ENCODE assay signal across 15 cellular contexts in genomic region chr16:70611224-70611598, GRCh38. TPM values are rescaled to one million over a fixed set of nuclear protein-coding genes. Genes with fewer than 3 reads are reported as not detected.
A peak's percentile ranks its signal among the peaks of the same experiment; 100 is the strongest.
DNase-seq lines count a peak whose midpoint lies in the region; ATAC-seq, FAIRE-seq and TF ChIP-seq lines count a peak whose summit lies in the region.
"Had no signal": no experiment of that assay in that cellular context is flagged by ENCODE, and none has a peak within 500 bp of the region (broad histone marks: within the 10 kb centered on the region; RNA-seq: fewer than 3 reads in every experiment).

No MANE protein-coding gene starts in this region.

- peak; percentile 74 for DNase-seq in H9
- peak; percentile 38 to 75 for DNase-seq in H1 (ENCODE audit: low read depth in 1 of 2, low spot score in 2 of 2)
- DNase-seq in kidney: no peak
- no peak for DNase-seq in activated naive CD4-positive, alpha-beta T cell treated with anti-CD3 and anti-CD28 coated beads, Interleukin-2, amount 10 ng/mL, durations not matched to agents 7 days and 5 days
- no peak for DNase-seq in right cardiac atrium
- DNase-seq in central memory CD4-positive, alpha-beta T cell: no peak
- DNase-seq: ACHN; CD4-positive, CD25-positive, alpha-beta regulatory T cell; DMS53; GF-D8 had no signal

- H3K4me3 Mint-ChIP-seq in H9: no peak overlapping the region
- no peak overlapping the region for H3K4me3 Mint-ChIP-seq in activated naive CD4-positive, alpha-beta T cell treated with anti-CD3 and anti-CD28 coated beads, Interleukin-2, amount 10 ng/mL, durations not matched to agents 7 days and 5 days
- H3K4me3 Mint-ChIP-seq: CD4-positive, CD25-positive, alpha-beta regulatory T cell had no signal

- H3K4me3 ChIP-seq in H1 (ENCODE audit: extremely low read depth in 1 of 4, insufficient read depth in 2 of 4, low read depth in 3 of 4, low read length in 4 of 4): no peak overlapping the region
- H3K4me3 ChIP-seq in kidney (ENCODE audit: low read length in 2 of 2): no peak overlapping the region
- no peak overlapping the region for H3K4me3 ChIP-seq in right cardiac atrium (ENCODE audit: low read length)
- H3K4me3 ChIP-seq: BLaER1 treated with 17β-estradiol and CSF1 and Interleukin-3, amounts not matched to agents 10 nM and 100 nM had no signal

- H3K18ac ChIP-seq in H9 (ENCODE audit: insufficient read length, low read depth, low read length) (no peak overlapping the region), H1 (ENCODE audit: extremely low read depth, low read length) (no peak overlapping the region)

- no peak overlapping the region for H3T11ph ChIP-seq in H9 (ENCODE audit: low read length)

- intact Hi-C loops in kidney (cut with DNase I) (no loop called here), right cardiac atrium (cut with DNase I) (no loop called here)

- H3K14ac ChIP-seq in H9 (ENCODE audit: insufficient read depth, low read length): no peak overlapping the region
- no peak overlapping the region for H3K14ac ChIP-seq in H1 (ENCODE audit: insufficient read length)

- no peak overlapping the region for H2AK5ac ChIP-seq in H9 (ENCODE audit: insufficient read length, low read length)
- no peak overlapping the region for H2AK5ac ChIP-seq in H1 (ENCODE audit: low read depth, low read length)

- FAIRE-seq in H1 (lab: Jason Lieb, UNC) (no peak), kidney (lab: Jason Lieb, UNC) (no peak)
- FAIRE-seq: H54 had no signal

- H3K4ac ChIP-seq in H9 (ENCODE audit: low read depth, low read length) (no peak overlapping the region), H1 (replicated peaks; ENCODE audit: insufficient read length, low read depth, low read length) (no peak overlapping the region)

- no peak overlapping the region for H3K56ac ChIP-seq in H9 (ENCODE audit: insufficient read length, low read depth, low read length)
- H3K56ac ChIP-seq in H1 (replicated peaks; ENCODE audit: insufficient read length, low read depth, low read length): no peak overlapping the region

- CTCF ChIA-PET in H1 (lab: Charles Lee; ENCODE audit: partially characterized antibody): interaction anchor here (0.6 to 4.2 kb wide), 15 partner anchors 9 to 201 kb away, joined by 3 to 32 read pairs (median 5); partner anchors contain the start of gene IL34
- CTCF ChIA-PET in activated naive CD4-positive, alpha-beta T cell treated with anti-CD3 and anti-CD28 coated beads, Interleukin-2, amount 10 ng/mL, durations not matched to agents 7 days and 5 days (lab: Charles Lee): no interaction called here

- H3K9me3 ChIP-seq in H9 (ENCODE audit: control insufficient read depth, low read depth, low read length): no peaks in the 10 kb centered on the region
- H3K9me3 ChIP-seq in H1 (ENCODE audit: insufficient read depth in 2 of 2, low read depth in 1 of 2, low read length in 1 of 2): no peaks in the 10 kb centered on the region
- no peaks in the 10 kb centered on the region for H3K9me3 ChIP-seq in kidney (ENCODE audit: control insufficient read depth in 1 of 2, low read length in 2 of 2)
- H3K9me3 ChIP-seq in right cardiac atrium (ENCODE audit: control insufficient read depth, low read length): no peaks in the 10 kb centered on the region
- H3K9me3 ChIP-seq: BLaER1 treated with 17β-estradiol and CSF1 and Interleukin-3, amounts not matched to agents 10 nM and 100 nM had no signal

- ATAC-seq in HG02798 (IDR thresholded peaks at IDR 0.05; ENCODE audit: poor library complexity, unreplicated experiment) (no peak), right cardiac atrium (no peak)

- H4K20me1 ChIP-seq in H9 (ENCODE audit: control insufficient read depth, insufficient read depth, insufficient read length) (no peaks in the 10 kb centered on the region), H1 (replicated peaks in 1 of 2; ENCODE audit: control insufficient read depth in 1 of 2, insufficient read depth in 2 of 2, low read length in 2 of 2) (peaks cover 0 to 2% of the 10 kb centered on the region in 2 experiments)
- H4K20me1 ChIP-seq: BLaER1 treated with 17β-estradiol and CSF1 and Interleukin-3, amounts not matched to agents 10 nM and 100 nM had no signal

- no peak overlapping the region for H3K27ac ChIP-seq in H9 (ENCODE audit: insufficient read length, low read depth, low read length)
- H3K27ac ChIP-seq in H1 (ENCODE audit: low read depth, low read length): no peak overlapping the region
- peak overlapping the region; percentile 22 to 55 for H3K27ac ChIP-seq in kidney (ENCODE audit: low read depth in 2 of 2, low read length in 2 of 2)
- H3K27ac ChIP-seq in right cardiac atrium (ENCODE audit: low read length): no peak overlapping the region
- H3K27ac ChIP-seq: BLaER1 treated with 17β-estradiol and CSF1 and Interleukin-3, amounts not matched to agents 10 nM and 100 nM; HL-60 had no signal

- peaks cover 9% of the 10 kb centered on the region for H3K27me3 Mint-ChIP-seq in H9 (ENCODE audit: low read depth)
- peaks cover 17% of the 10 kb centered on the region for H3K27me3 Mint-ChIP-seq in activated naive CD4-positive, alpha-beta T cell treated with anti-CD3 and anti-CD28 coated beads, Interleukin-2, amount 10 ng/mL, durations not matched to agents 7 days and 5 days

- H3K36me3 ChIP-seq in H1 (ENCODE audit: control insufficient read depth in 2 of 4, insufficient read depth in 4 of 4, low read length in 3 of 4) (peaks cover 2 to 13% (median 7%) of the 10 kb centered on the region in 4 experiments; a peak in 6 of 8 replicates), kidney (ENCODE audit: control insufficient read depth in 1 of 2, insufficient read depth in 2 of 2, low read length in 2 of 2) (no peaks in the 10 kb centered on the region)
- H3K36me3 ChIP-seq: BLaER1 treated with 17β-estradiol and CSF1 and Interleukin-3, amounts not matched to agents 10 nM and 100 nM had no signal

- H3K4me2 ChIP-seq in H9 (ENCODE audit: insufficient read depth, insufficient read length, low read length) (no peak overlapping the region), H1 (ENCODE audit: insufficient read depth in 1 of 2, low read depth in 2 of 2, low read length in 2 of 2) (no peak overlapping the region)
- H3K4me2 ChIP-seq: BLaER1 treated with 17β-estradiol and CSF1 and Interleukin-3, amounts not matched to agents 10 nM and 100 nM had no signal

- H3K79me2 ChIP-seq in H9 (ENCODE audit: insufficient read depth, low read length): no peaks in the 10 kb centered on the region
- peaks cover 0 to 3% of the 10 kb centered on the region in 2 experiments; a peak in 1 of 4 replicates for H3K79me2 ChIP-seq in H1 (ENCODE audit: control insufficient read depth in 1 of 2, insufficient read depth in 2 of 2, low read length in 2 of 2)

- H3K9ac ChIP-seq in H9 (ENCODE audit: extremely low read depth, insufficient read length, low read length) (no peak overlapping the region), H1 (replicated peaks in 1 of 4; ENCODE audit: extremely low read depth in 1 of 4, low read depth in 3 of 4, low read length in 3 of 4) (no peak overlapping the region), kidney (ENCODE audit: low read length in 2 of 2) (no peak overlapping the region)
- H3K9ac ChIP-seq: BLaER1 treated with 17β-estradiol and CSF1 and Interleukin-3, amounts not matched to agents 10 nM and 100 nM had no signal

- TF ChIP-seq CTCF in GM12873 (IDR thresholded peaks at IDR 0.05; ENCODE audit: insufficient read depth, low read depth, low read length, missing control alignments) (peak; percentile 3), H9 (conservative IDR thresholded peaks at IDR 0.05) (peak; percentile 48; the same call in 2 of the 3 replicates), H1 (IDR thresholded peaks at IDR 0.05; ENCODE audit: control extremely low read depth in 1 of 3, insufficient read depth in 1 of 3, low read depth in 1 of 3, low read length in 3 of 3) (peak; percentile 6 to 32 (median 7); a peak in 3 of 4 replicates), kidney (IDR thresholded peaks at IDR 0.05; ENCODE audit: borderline replicate concordance, extremely low read depth, insufficient read depth) (no peak)

- H2BK15ac ChIP-seq in H9 (ENCODE audit: low read depth, low read length): no peak overlapping the region
- H2BK15ac ChIP-seq in H1 (ENCODE audit: low read length): no peak overlapping the region

- peaks cover 9 to 11% of the 10 kb centered on the region in 2 experiments; a peak in 2 of 4 replicates for H3K4me1 Mint-ChIP-seq in H9
- H3K4me1 Mint-ChIP-seq in activated naive CD4-positive, alpha-beta T cell treated with anti-CD3 and anti-CD28 coated beads, Interleukin-2, amount 10 ng/mL, durations not matched to agents 7 days and 5 days: no peaks in the 10 kb centered on the region

- H3K23ac ChIP-seq in H9 (ENCODE audit: insufficient read length, low read depth, low read length) (no peak overlapping the region), H1 (ENCODE audit: insufficient read length) (no peak overlapping the region)

- POLR2A ChIA-PET in H1 (lab: Charles Lee; ENCODE audit: partially characterized antibody): interaction anchor here (0.6 to 8.7 kb wide), 17 partner anchors 9 to 230 kb away, joined by 3 to 75 read pairs (median 8); partner anchors contain the start of gene IL34

- H2BK120ac ChIP-seq in H9 (ENCODE audit: low read depth, low read length, poor library complexity, severe bottlenecking) (no peak overlapping the region), H1 (replicated peaks; ENCODE audit: low read depth, low read length) (no peak overlapping the region)

- no peak overlapping the region for H4K91ac ChIP-seq in H9 (ENCODE audit: insufficient read length, low read depth, low read length)
- no peak overlapping the region for H4K91ac ChIP-seq in H1 (replicated peaks; ENCODE audit: insufficient read length, low read length)

- no peaks in the 10 kb centered on the region for H3K9me3 Mint-ChIP-seq in H9
- no peaks in the 10 kb centered on the region for H3K9me3 Mint-ChIP-seq in activated naive CD4-positive, alpha-beta T cell treated with anti-CD3 and anti-CD28 coated beads, Interleukin-2, amount 10 ng/mL, durations not matched to agents 7 days and 5 days
- H3K9me3 Mint-ChIP-seq: CD4-positive, CD25-positive, alpha-beta regulatory T cell had no signal

- H3K23me2 ChIP-seq in H9 (ENCODE audit: insufficient read length, low read depth, low read length, poor library complexity, severe bottlenecking): no peaks in the 10 kb centered on the region
- no peaks in the 10 kb centered on the region for H3K23me2 ChIP-seq in H1 (ENCODE audit: low read depth, low read length)

- no peaks in the 10 kb centered on the region for H3K79me1 ChIP-seq in H9 (ENCODE audit: insufficient read depth, low read depth, low read length, poor library complexity, severe bottlenecking)
- H3K79me1 ChIP-seq in H1 (ENCODE audit: low read depth, low read length): no peaks in the 10 kb centered on the region; the same call in 1 of the 2 replicates

- H3K27ac Mint-ChIP-seq in H9: peak overlapping the region in 1 of 3 experiments; percentile 59; a peak in 1 of 7 replicates
- no peak overlapping the region for H3K27ac Mint-ChIP-seq in activated naive CD4-positive, alpha-beta T cell treated with anti-CD3 and anti-CD28 coated beads, Interleukin-2, amount 10 ng/mL, durations not matched to agents 7 days and 5 days

- H2BK12ac ChIP-seq in H9 (ENCODE audit: insufficient read length, low read depth, low read length) (no peak overlapping the region), H1 (ENCODE audit: low read depth, low read length) (no peak overlapping the region)

- H4K5ac ChIP-seq in H9 (ENCODE audit: insufficient read length, low read depth, low read length): no peak overlapping the region
- no peak overlapping the region for H4K5ac ChIP-seq in H1 (ENCODE audit: insufficient read length, low read depth, low read length)

- no peaks in the 10 kb centered on the region; the same call in 1 of the 2 replicates for H3K27me3 ChIP-seq in H9 (ENCODE audit: insufficient read depth, low read length)
- no peaks in the 10 kb centered on the region for H3K27me3 ChIP-seq in H1 (replicated peaks in 1 of 4; ENCODE audit: control insufficient read depth in 3 of 4, extremely low read depth in 1 of 4, insufficient read depth in 3 of 4, low read length in 3 of 4)
- H3K27me3 ChIP-seq in right cardiac atrium (ENCODE audit: control insufficient read depth, insufficient read depth): no peaks in the 10 kb centered on the region
- H3K27me3 ChIP-seq: BLaER1 treated with 17β-estradiol and CSF1 and Interleukin-3, amounts not matched to agents 10 nM and 100 nM had no signal

- H3K36me3 Mint-ChIP-seq in H9 (ENCODE audit: insufficient read depth in 1 of 3, low read depth in 3 of 3): peaks cover 8 to 26% (median 13%) of the 10 kb centered on the region in 3 experiments; a peak in 6 of 7 replicates
- H3K36me3 Mint-ChIP-seq in activated naive CD4-positive, alpha-beta T cell treated with anti-CD3 and anti-CD28 coated beads, Interleukin-2, amount 10 ng/mL, durations not matched to agents 7 days and 5 days: no peaks in the 10 kb centered on the region
- H3K36me3 Mint-ChIP-seq: CD4-positive, CD25-positive, alpha-beta regulatory T cell had no signal

- no peak overlapping the region for H2BK20ac ChIP-seq in H9 (ENCODE audit: low read depth, low read length, poor library complexity, severe bottlenecking)
- H2BK20ac ChIP-seq in H1 (ENCODE audit: low read length): no peak overlapping the region

- H3K4me1 ChIP-seq in H9 (ENCODE audit: insufficient read depth, low read length) (no peaks in the 10 kb centered on the region; the same call in 1 of the 2 replicates), H1 (replicated peaks in 1 of 4; ENCODE audit: control insufficient read depth in 3 of 4, insufficient read depth in 4 of 4, low read length in 3 of 4) (peaks cover 0 to 3% (median 0%) of the 10 kb centered on the region in 4 experiments; a peak in 2 of 7 replicates), kidney (ENCODE audit: control insufficient read depth in 1 of 2, insufficient read depth in 1 of 2, low read depth in 1 of 2, low read length in 2 of 2) (peaks cover 0 to 4% of the 10 kb centered on the region in 2 donors), right cardiac atrium (ENCODE audit: control insufficient read depth, insufficient read depth, low read length) (no peaks in the 10 kb centered on the region)
- H3K4me1 ChIP-seq: BLaER1 treated with 17β-estradiol and CSF1 and Interleukin-3, amounts not matched to agents 10 nM and 100 nM had no signal

- no peak for TF ChIP-seq EP300 in H1 (IDR thresholded peaks at IDR 0.05; ENCODE audit: borderline replicate concordance in 1 of 2, low read depth in 2 of 2, low read length in 2 of 2)

- H2BK5ac ChIP-seq in H9 (ENCODE audit: insufficient read length, low read length) (no peak overlapping the region), H1 (ENCODE audit: low read depth, low read length) (no peak overlapping the region)

- H2AFZ ChIP-seq in H9 (ENCODE audit: low read length): no peak overlapping the region
- no peak overlapping the region for H2AFZ ChIP-seq in H1 (ENCODE audit: low read length)

- no peak; a peak in 1 of 4 replicates for TF ChIP-seq RAD21 in H1 (IDR thresholded peaks at IDR 0.05 in 1 of 2, conservative IDR thresholded peaks at IDR 0.05 in 1 of 2; ENCODE audit: low read depth in 2 of 2, low read length in 2 of 2)

- TF ChIP-seq POLR2A in H1 (IDR thresholded peaks at IDR 0.05; ENCODE audit: control extremely low read depth in 1 of 2, low read depth in 2 of 2, low read length in 2 of 2): no peak

- WGBS in H9 (ENCODE audit: extremely low coverage, insufficient read length, low lambda C conversion rate): no CpG with 5 or more reads among the region's 5 CpGs
- WGBS in H1 (ENCODE audit: extremely low coverage in 1 of 2, insufficient coverage in 1 of 2, insufficient read length in 1 of 2, insufficient replicate concordance in 2 of 2, low coverage in 1 of 2, low lambda C conversion rate in 2 of 2, missing lambda C conversion rate in 1 of 2), 2 experiments: 75% methylated on average over 5 of the region's 5 CpGs; no CpG with 5 or more reads in 1 of the 2 experiments
- 93% methylated on average over 5 of the region's 5 CpGs for WGBS in right cardiac atrium

- H4K8ac ChIP-seq in H9 (replicated peaks; ENCODE audit: insufficient read length, low read depth, low read length) (no peak overlapping the region), H1 (ENCODE audit: extremely low read depth, insufficient read depth, low read length) (no peak overlapping the region)

RNA-seq across cellular contexts. Expression of gene IL34, which starts 35.1 kb away (rescaled TPM):
- total RNA-seq in H9 (2021) (4.2 and 4.4 TPM in 2 replicates), kidney (7.4 TPM), right cardiac atrium (1 to 10 TPM in 2 of 4 donors, under 1 TPM in 2; 0.74 to 2.1 (median 1.5) TPM)
- total RNA-seq in H1 (2021; fragmentation: NEBNext Ultra II Directional; extraction: Animal tissue kit (Norgen Biotek cat#: 25700)): 4.0 and 4.6 TPM in 2 replicates
- polyA plus RNA-seq in H1 (2011; rRNA removed) (5.6 and 8.0 TPM in 2 replicates), kidney (ENCODE audit: insufficient read depth, low read depth, low replicate concordance) (5.9 TPM), right cardiac atrium (1.9 TPM)
- polyA plus RNA-seq in H1 (2011; cell fraction: cytosol; rRNA removed): 6.7 TPM
- polyA plus RNA-seq in H1 (2011; cell fraction: nucleus; rRNA removed): 9.0 TPM
- polyA plus RNA-seq in H1 (2012, experiment 1 of 2): 4.6 to 6.5 TPM (median 5.2 TPM) in 4 replicates
- 3.3 TPM for polyA plus RNA-seq in H1 (2012, experiment 2 of 2)
- 2.7 TPM for polyA plus RNA-seq in H1 (2013, experiment 1 of 2)
- polyA plus RNA-seq in H1 (2013, experiment 2 of 2): 3.3 TPM
- 1.7 and 2.2 TPM in 2 replicates for polyA minus RNA-seq in H1 (2011; rRNA and poly(A)+ RNA removed)
- 4.3 TPM for polyA minus RNA-seq in H1 (2011; cell fraction: cytosol; rRNA and poly(A)+ RNA removed)
- 1.5 TPM for polyA minus RNA-seq in H1 (2011; cell fraction: nucleus; rRNA and poly(A)+ RNA removed)
- total RNA-seq: CD4-positive, CD25-positive, alpha-beta regulatory T cell had no signal
- polyA plus RNA-seq: CD4-positive, CD25-positive, alpha-beta regulatory T cell had no signal

Comparison
In these comparisons a context has a peak if more than half of its experiments do, and no peak if none do; other contexts are left out.
1. DNase-seq: peak in H9 (single experiment) and H1 (2 of 2); none in kidney (single experiment), activated naive CD4-positive, alpha-beta T cell treated with anti-CD3 and anti-CD28 coated beads, Interleukin-2, amount 10 ng/mL, durations not matched to agents 7 days and 5 days (single experiment), right cardiac atrium (0 of 3) and central memory CD4-positive, alpha-beta T cell (single experiment).
2. H3K27ac ChIP-seq: peak in kidney (2 of 2); none in H9 (single experiment), H1 (single experiment) and right cardiac atrium (single experiment).